In the genomic region with DNA sequence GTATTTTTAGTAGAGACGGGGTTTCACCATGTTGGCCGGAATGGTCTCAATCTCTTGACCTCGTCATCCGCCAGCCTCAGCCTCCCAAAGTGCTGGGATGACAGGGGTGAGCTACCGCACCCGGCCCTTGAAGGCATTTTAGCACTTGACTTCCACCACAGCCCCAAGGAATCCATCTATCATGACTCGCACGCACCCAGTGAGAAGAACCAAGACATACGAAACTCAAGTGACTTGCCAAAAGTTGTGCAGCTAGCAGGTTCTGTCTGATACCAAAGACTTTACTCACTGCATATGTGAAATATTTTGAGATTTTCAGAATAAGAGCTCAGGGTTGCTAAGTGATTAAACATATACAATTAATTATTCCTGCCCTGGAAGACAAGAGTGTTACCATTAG, we compare ENCODE assay signal across 10 cellular contexts. TPM values are rescaled to one million over a fixed set of nuclear protein-coding genes. Genes with fewer than 3 reads are reported as not detected.
DNase-seq lines count a peak whose midpoint lies in the region; ATAC-seq and TF ChIP-seq lines count a peak whose summit lies in the region.
"Had no signal": no experiment of that assay in that cellular context is flagged by ENCODE, and none has a peak within 500 bp of the region (broad histone marks: within the 10 kb centered on the region; RNA-seq: fewer than 3 reads in every experiment).

No MANE protein-coding gene starts in this region.

- H3K4me3 ChIP-seq in SU-DHL-6 (ENCODE audit: insufficient read depth, low read length, poor library complexity, severe bottlenecking) (no peak overlapping the region), fibroblast of the aortic adventitia (ENCODE audit: low read depth, low read length) (no peak overlapping the region), stomach smooth muscle (ENCODE audit: low read length in 2 of 2) (no peak overlapping the region)

- peaks cover 100% of the 10 kb centered on the region for H3K79me2 ChIP-seq in SU-DHL-6 (ENCODE audit: insufficient read depth, low read length)

- no peak overlapping the region for H2AFZ ChIP-seq in SU-DHL-6 (ENCODE audit: low read depth, low read length, severe bottlenecking)

- H3K4me3 Mint-ChIP-seq in activated T-cell treated with anti-CD3 and anti-CD28 coated beads, Interleukin-2, amount 50 U/mL, for 4 hours: no peak overlapping the region

- peaks cover 60% of the 10 kb centered on the region; the same call in 1 of the 2 replicates for H3F3A ChIP-seq in SU-DHL-6 (ENCODE audit: insufficient read depth)

- H3K9me3 Mint-ChIP-seq in activated T-cell treated with anti-CD3 and anti-CD28 coated beads, Interleukin-2, amount 50 U/mL, for 4 hours: no peaks in the 10 kb centered on the region

- H3K9me3 ChIP-seq in SU-DHL-6 (ENCODE audit: insufficient read depth, low read length) (no peaks in the 10 kb centered on the region), stomach smooth muscle (ENCODE audit: control insufficient read depth in 2 of 2, low read length in 2 of 2) (no peaks in the 10 kb centered on the region)

- no peak for TF ChIP-seq CTCF in SU-DHL-6 (IDR thresholded peaks at IDR 0.05; ENCODE audit: insufficient read depth, low read length, poor library complexity, severe bottlenecking)
- TF ChIP-seq CTCF in fibroblast of the aortic adventitia (IDR thresholded peaks at IDR 0.05; ENCODE audit: insufficient read depth, low read length): no peak

- no peak for DNase-seq in activated T-cell treated with anti-CD3 and anti-CD28 coated beads, Interleukin-2, amount 50 U/mL, for 4 hours
- DNase-seq in activated T-cell treated with anti-CD3 and anti-CD28 coated beads for 4 hours: no peak
- peak; percentile 96 for DNase-seq in fibroblast of the aortic adventitia (ENCODE audit: low read depth)
- no peak for DNase-seq in NCI-H2081 treated with DMSO at 0.1 percent for 48 hours (lab: John Stamatoyannopoulos, UW)
- DNase-seq in activated CD4-positive, alpha-beta T cell treated with anti-CD3 and anti-CD28 coated beads, Interleukin-2, amount 50 U/mL, for 48 hours: no peak
- DNase-seq: DMS 273 treated with DMSO at 0.1 percent for 48 hours; stimulated activated CD4-positive, alpha-beta T cell treated with anti-CD3 and anti-CD28 coated beads, Interleukin-1b, Interleukin-23, amount 100 ng/mL, for 48 hours had no signal

- peaks cover 4% of the 10 kb centered on the region for H3K36me3 Mint-ChIP-seq in activated T-cell treated with anti-CD3 and anti-CD28 coated beads, Interleukin-2, amount 50 U/mL, for 4 hours (ENCODE audit: insufficient read depth)

- peaks cover 97% of the 10 kb centered on the region for H3K4me1 Mint-ChIP-seq in activated T-cell treated with anti-CD3 and anti-CD28 coated beads, Interleukin-2, amount 50 U/mL, for 4 hours (ENCODE audit: low read depth)

- H3K27me3 ChIP-seq in SU-DHL-6 (ENCODE audit: low read length) (no peaks in the 10 kb centered on the region), stomach smooth muscle (ENCODE audit: control insufficient read depth in 1 of 2, insufficient read depth in 2 of 2, low read length in 2 of 2) (no peaks in the 10 kb centered on the region)

- H3K36me3 ChIP-seq in SU-DHL-6 (ENCODE audit: low read length) (no peaks in the 10 kb centered on the region), stomach smooth muscle (ENCODE audit: control insufficient read depth in 2 of 2, insufficient read depth in 2 of 2, low read length in 2 of 2) (no peaks in the 10 kb centered on the region)

- ATAC-seq in activated T-cell treated with anti-CD3 and anti-CD28 coated beads, Interleukin-2, amount 50 U/mL, for 4 hours: peak; percentile 15 to 20
- no peak for ATAC-seq in HG03457 (IDR thresholded peaks at IDR 0.05; ENCODE audit: unreplicated experiment)

- peaks cover 28% of the 10 kb centered on the region for H3K4me1 ChIP-seq in stomach smooth muscle (ENCODE audit: control insufficient read depth, insufficient read depth, low read length)

- H3K9me2 ChIP-seq in SU-DHL-6 (replicated peaks; ENCODE audit: insufficient read depth, low read length): no peaks in the 10 kb centered on the region

- peak overlapping the region; percentile 99 for H3K4me2 ChIP-seq in SU-DHL-6 (ENCODE audit: low read depth, low read length, poor library complexity, severe bottlenecking)

- no peaks in the 10 kb centered on the region for H3K27me3 Mint-ChIP-seq in activated T-cell treated with anti-CD3 and anti-CD28 coated beads, Interleukin-2, amount 50 U/mL, for 4 hours (ENCODE audit: low read depth)

- peak overlapping the region; percentile 100 for H3K27ac ChIP-seq in SU-DHL-6 (ENCODE audit: low read depth, low read length)
- H3K27ac ChIP-seq in stomach smooth muscle (ENCODE audit: low read length): peak overlapping the region; percentile 58

- H3K9ac ChIP-seq in SU-DHL-6 (ENCODE audit: low read length) (no peak overlapping the region), stomach smooth muscle (ENCODE audit: low read length in 2 of 2) (no peak overlapping the region)

- H4K20me1 ChIP-seq in SU-DHL-6 (ENCODE audit: low read depth, low read length): no peaks in the 10 kb centered on the region

RNA-seq across cellular contexts. Expression of gene FLI1, which starts 21.0 kb away (rescaled TPM):
- total RNA-seq in activated T-cell treated with anti-CD3 and anti-CD28 coated beads, Interleukin-2, amount 50 U/mL, for 4 hours: 10 to 100 TPM; 18.1 to 22.7 (median 21.7) TPM
- 2.6 and 10.1 TPM in 2 replicates for total RNA-seq in fibroblast of the aortic adventitia (ENCODE audit: low replicate concordance)
